Comparison of ENCODE assay signal across 8 cellular contexts in the genomic region with DNA sequence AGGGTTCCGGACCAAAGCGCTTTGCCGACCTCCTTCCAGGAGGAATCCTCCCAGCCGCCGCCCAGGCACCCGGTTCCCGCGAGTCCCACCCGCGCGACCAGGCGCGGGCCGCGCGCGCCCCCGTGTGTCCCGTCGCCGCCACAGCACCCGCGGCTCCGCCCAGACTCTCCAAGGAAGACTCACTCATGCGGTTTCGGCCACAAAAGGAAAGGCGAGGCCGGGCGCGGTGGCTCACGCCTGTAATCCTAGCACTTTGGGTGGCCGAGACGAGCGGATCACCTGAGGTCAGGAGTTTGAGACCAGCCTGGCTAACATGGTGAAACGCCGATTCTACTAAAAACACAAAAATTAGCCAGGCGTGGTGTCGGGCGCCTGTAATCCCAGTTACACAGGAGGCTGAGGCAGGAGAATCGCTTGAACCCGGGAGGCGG. TPM values are rescaled to one million over a fixed set of nuclear protein-coding genes. Genes with fewer than 3 reads are reported as not detected.
DNase-seq lines count a peak whose midpoint lies in the region; ATAC-seq and TF ChIP-seq lines count a peak whose summit lies in the region.

No MANE protein-coding gene starts in this region.

- H3K4me2 ChIP-seq in osteoblast (ENCODE audit: insufficient read depth, low read length), result peak overlapping the region; percentile 77

- TF ChIP-seq CTCF in fibroblast of villous mesenchyme (IDR thresholded peaks at IDR 0.05; ENCODE audit: insufficient read depth, low read depth, low read length) (peak; percentile 81), osteoblast (IDR thresholded peaks at IDR 0.05; ENCODE audit: extremely low read depth, low read depth, low read length) (peak; percentile 66), tibial nerve (IDR thresholded peaks at IDR 0.05) (peak; percentile 93 to 99 (median 98))

- H3K27me3 ChIP-seq in osteoblast (ENCODE audit: insufficient read depth, low read length) (no peaks in the 10 kb centered on the region), tibial nerve (peaks cover 0 to 22% of the 10 kb centered on the region in 2 donors)

- TF ChIP-seq POLR2A in tibial nerve (IDR thresholded peaks at IDR 0.05), result no peak

- H3K27ac ChIP-seq in osteoblast (ENCODE audit: low read depth, low read length) (no peak overlapping the region), tibial nerve (peak overlapping the region in 1 of 4 donors; percentile 29)

- no peaks in the 10 kb centered on the region for H4K20me1 ChIP-seq in osteoblast (ENCODE audit: insufficient read depth, low read length)

- H3K4me1 ChIP-seq in osteoblast (ENCODE audit: insufficient read depth, low read length), result peaks cover 11% of the 10 kb centered on the region
- peaks cover 0 to 53% (median 19%) of the 10 kb centered on the region in 4 donors for H3K4me1 ChIP-seq in tibial nerve

- 12 to 13% methylated on average over 35 to 41 of the region's 42 CpGs for WGBS in tibial nerve, 2 donors

- no peak for ATAC-seq in HG03442 (IDR thresholded peaks at IDR 0.05; ENCODE audit: unreplicated experiment)

- no peaks in the 10 kb centered on the region for H3K9me3 ChIP-seq in osteoblast (ENCODE audit: low read depth, low read length)
- no peaks in the 10 kb centered on the region for H3K9me3 ChIP-seq in tibial nerve

- peaks cover 8% of the 10 kb centered on the region for H3K79me2 ChIP-seq in osteoblast (ENCODE audit: insufficient read depth, low read length)

- no peak for TF ChIP-seq EP300 in tibial nerve (IDR thresholded peaks at IDR 0.05)

- H2AFZ ChIP-seq in osteoblast (ENCODE audit: low read length), result peak overlapping the region; percentile 81

- peak; percentile 33 for DNase-seq in GF-D8 (lab: John Stamatoyannopoulos, UW)
- peak; percentile 93 for DNase-seq in HuH-7 (ENCODE audit: low spot score)
- DNase-seq in RPMI8226, result peak; percentile 87
- peak; percentile 60 for DNase-seq in activated T-helper 9 cell treated with anti-CD3 and anti-CD28 coated beads, Interleukin-2, amount 50 U/mL, for 16 hours (ENCODE audit: low read depth)
- peak; percentile 73 for DNase-seq in fibroblast of villous mesenchyme (ENCODE audit: low read depth)
- peak; percentile 100 for DNase-seq in osteoblast (ENCODE audit: insufficient read length, low spot score, missing footprints)
- DNase-seq in tibial nerve (ENCODE audit: low spot score in 2 of 2), result peak; percentile 73 to 79

- H3K4me3 ChIP-seq in fibroblast of villous mesenchyme (ENCODE audit: low read depth, low read length), result peak overlapping the region; percentile 37
- H3K4me3 ChIP-seq in osteoblast (ENCODE audit: insufficient read depth, low read length), result peak overlapping the region; percentile 54
- peak overlapping the region in 2 of 4 donors; percentile 17 to 27 for H3K4me3 ChIP-seq in tibial nerve

- H3K36me3 ChIP-seq in osteoblast (ENCODE audit: insufficient read depth, low read length), result no peaks in the 10 kb centered on the region
- H3K36me3 ChIP-seq in tibial nerve, result no peaks in the 10 kb centered on the region

RNA-seq across cellular contexts. Expression of a gene that starts 3.5 kb away (rescaled TPM):
- 6.9 and 8.4 TPM in 2 replicates for total RNA-seq in fibroblast of villous mesenchyme
- total RNA-seq in osteoblast, result 1.4 and 2.1 TPM in 2 replicates
- 1 to 10 TPM in 2 of 4 donors, under 1 TPM in 2; 0.60 to 1.6 (median 1.1) TPM for total RNA-seq in tibial nerve

RNA-seq across cellular contexts. Expression of a gene that starts 14.6 kb away (rescaled TPM):
- total RNA-seq in fibroblast of villous mesenchyme, result 4.3 and 5.2 TPM in 2 replicates
- total RNA-seq in osteoblast, result 1.5 and 1.8 TPM in 2 replicates
- total RNA-seq in tibial nerve, result 10 to 100 TPM in 1 of 4 donors, 1 to 10 TPM in 3; 5.1 to 15.0 (median 7.9) TPM

RNA-seq across cellular contexts. Expression of a gene that starts 19.6 kb away (rescaled TPM):
- total RNA-seq in fibroblast of villous mesenchyme, result under 0.01 TPM in 1 of 2 replicates, not detected in the other
- total RNA-seq in osteoblast, result not detected in 2 replicates
- total RNA-seq in tibial nerve, result not detected

RNA-seq across cellular contexts. Expression of a gene that starts 29.0 kb away (rescaled TPM):
- total RNA-seq in fibroblast of villous mesenchyme (not detected in 2 replicates), osteoblast (not detected in 2 replicates), tibial nerve (under 1 TPM in 1 of 4 donors, not detected in 3; 0.30 TPM)

RNA-seq across cellular contexts. Expression of a gene that starts 34.3 kb away (rescaled TPM):
- total RNA-seq in fibroblast of villous mesenchyme, result not detected in 2 replicates
- under 0.01 TPM in 1 of 2 replicates, not detected in the other for total RNA-seq in osteoblast
- total RNA-seq in tibial nerve, result not detected

Comparison
In these comparisons a context has a peak if more than half of its experiments do, and no peak if none do; other contexts are left out.
1. DNase-seq: peak in every context shown above with its lines; median percentile 100 in osteoblast; 93 in HuH-7; 87 in RPMI8226; 76 in tibial nerve; 73 in fibroblast of villous mesenchyme; 60 in activated T-helper 9 cell treated with anti-CD3 and anti-CD28 coated beads, Interleukin-2, amount 50 U/mL, for 16 hours; 33 in GF-D8.